ENCODE assay signal across 11 cellular contexts in genomic region chr9:75149841-75150241, GRCh38.
DNase-seq lines count a peak whose midpoint lies in the region; ATAC-seq and TF ChIP-seq lines count a peak whose summit lies in the region.
"Had no signal": no experiment of that assay in that cellular context is flagged by ENCODE, and none has a peak within 500 bp of the region (broad histone marks: within the 10 kb centered on the region; RNA-seq: fewer than 3 reads in every experiment).

No MANE protein-coding gene starts in this region.

- H3K27ac Mint-ChIP-seq in CD14-positive monocyte: peak overlapping the region; percentile 51 to 93 (median 86)
- H3K27ac Mint-ChIP-seq in activated T-helper 17 cell treated with anti-CD3 and anti-CD28 coated beads, Interleukin-2, amount 50 U/mL, for 72 hours: peak overlapping the region; percentile 89
- H3K27ac Mint-ChIP-seq in memory B cell: peak overlapping the region; percentile 74

- peaks cover 0 to 3% (median 1%) of the 10 kb centered on the region in 7 donors for H3K9me3 Mint-ChIP-seq in CD14-positive monocyte
- H3K9me3 Mint-ChIP-seq in activated T-helper 17 cell treated with anti-CD3 and anti-CD28 coated beads, Interleukin-2, amount 50 U/mL, for 72 hours: peaks cover 5% of the 10 kb centered on the region
- H3K9me3 Mint-ChIP-seq in memory B cell: peaks cover 2% of the 10 kb centered on the region

- H4K20me1 ChIP-seq in mammary epithelial cell (ENCODE audit: insufficient read depth, low read length): no peaks in the 10 kb centered on the region

- H3K27me3 Mint-ChIP-seq in CD14-positive monocyte (ENCODE audit: low read depth in 3 of 3) (peaks cover 0 to 4% (median 0%) of the 10 kb centered on the region in 3 donors), memory B cell (no peaks in the 10 kb centered on the region)
- H3K27me3 Mint-ChIP-seq in activated T-helper 17 cell treated with anti-CD3 and anti-CD28 coated beads, Interleukin-2, amount 50 U/mL, for 72 hours: no peaks in the 10 kb centered on the region

- H3K4me1 Mint-ChIP-seq in CD14-positive monocyte (peaks cover 54% of the 10 kb centered on the region), memory B cell (peaks cover 10% of the 10 kb centered on the region)
- peaks cover 57% of the 10 kb centered on the region for H3K4me1 Mint-ChIP-seq in activated T-helper 17 cell treated with anti-CD3 and anti-CD28 coated beads, Interleukin-2, amount 50 U/mL, for 72 hours

- no peaks in the 10 kb centered on the region for H3K9me3 ChIP-seq in mammary epithelial cell (replicated peaks; ENCODE audit: insufficient read depth, low read length)

- H3K36me3 ChIP-seq in mammary epithelial cell (ENCODE audit: insufficient read depth, low read length): peaks cover 1% of the 10 kb centered on the region

- in situ Hi-C loops in KBM-7 (cut with MboI; ENCODE audit: low pct_unique_long_range_greater_than_20kb, low sequenced_read_pairs): no loop called here
- in situ Hi-C loops in mammary epithelial cell (cut with MboI; ENCODE audit: low sequenced_read_pairs in 2 of 2): no loop called here

- no peak overlapping the region for H3K9ac ChIP-seq in mammary epithelial cell (ENCODE audit: insufficient read depth, low read length)

- no peak overlapping the region for H3K27ac ChIP-seq in mammary epithelial cell (ENCODE audit: insufficient read depth, low read depth, low read length)

- peak overlapping the region; percentile 8 to 58 for H3K4me3 Mint-ChIP-seq in CD14-positive monocyte
- H3K4me3 Mint-ChIP-seq in activated T-helper 17 cell treated with anti-CD3 and anti-CD28 coated beads, Interleukin-2, amount 50 U/mL, for 72 hours: peak overlapping the region; percentile 65
- no peak overlapping the region for H3K4me3 Mint-ChIP-seq in memory B cell

- no peaks in the 10 kb centered on the region for H3K4me1 ChIP-seq in mammary epithelial cell (ENCODE audit: insufficient read depth, low read length)

- dilution Hi-C loops in mammary epithelial cell (cut with HindIII; ENCODE audit: low sequenced_read_pairs): no loop called here

- no peak overlapping the region for H3K4me3 ChIP-seq in mammary epithelial cell (replicated peaks in 1 of 3; ENCODE audit: insufficient read depth in 1 of 3, low read depth in 2 of 3, low read length in 3 of 3)

- TF ChIP-seq CTCF in CD14-positive monocyte (IDR thresholded peaks at IDR 0.05) (no peak), mammary epithelial cell (conservative IDR thresholded peaks at IDR 0.05 in 1 of 2, IDR thresholded peaks at IDR 0.05 in 1 of 2; ENCODE audit: extremely low read depth in 1 of 2, insufficient read depth in 1 of 2, low read depth in 1 of 2, low read length in 2 of 2) (no peak)

- DNase-seq in CD14-positive monocyte (ENCODE audit: low spot score) (no peak), KBM-7 (peak; percentile 55), memory B cell (ENCODE audit: low spot score in 2 of 2) (no peak), D341Med (ENCODE audit: low spot score) (no peak), NCI-H1694 treated with DMSO at 0.1 percent for 48 hours (lab: John Stamatoyannopoulos, UW) (no peak), mammary epithelial cell (no peak), DMS153 (lab: John Stamatoyannopoulos, UW) (no peak)
- DNase-seq: COR-L47, foreskin melanocyte, NCI-H2227 treated with DMSO at 0.1 percent for 48 hours had no signal

- no TSS peak for BruUV-seq in mammary epithelial cell (replicated peaks; lab: Mats Ljungman, UMichigan)

- no peak overlapping the region for H2AFZ ChIP-seq in mammary epithelial cell (ENCODE audit: low read depth, low read length)

- 82% methylated on average over 6 of the region's 6 CpGs for WGBS in mammary epithelial cell (ENCODE audit: low coverage, missing lambda C conversion rate)

- H3K27me3 ChIP-seq in mammary epithelial cell (ENCODE audit: insufficient read depth, low read length): no peaks in the 10 kb centered on the region

- H3K79me2 ChIP-seq in mammary epithelial cell (ENCODE audit: insufficient read depth, low read length): no peaks in the 10 kb centered on the region

- H3K36me3 Mint-ChIP-seq in CD14-positive monocyte (peaks cover 28 to 49% of the 10 kb centered on the region in 2 donors), memory B cell (peaks cover 17% of the 10 kb centered on the region)
- H3K36me3 Mint-ChIP-seq in activated T-helper 17 cell treated with anti-CD3 and anti-CD28 coated beads, Interleukin-2, amount 50 U/mL, for 72 hours (ENCODE audit: low read depth): peaks cover 75% of the 10 kb centered on the region

- no peak overlapping the region for H3K4me2 ChIP-seq in mammary epithelial cell (ENCODE audit: insufficient read depth, low read depth, low read length)

- intact Hi-C loops in CD14-positive monocyte (cut with micrococcal nuclease): loop anchor here in 1 of 2 donors (5.0 to 10.0 kb wide), 2 partner anchors 43 to 65 kb away; partner anchors contain the start of genes NMRK1 and OSTF1
- intact Hi-C loops in mammary epithelial cell (cut with micrococcal nuclease): no loop called here

- ATAC-seq in activated T-helper 17 cell treated with anti-CD3 and anti-CD28 coated beads, Interleukin-2, amount 50 U/mL, for 72 hours (replicated peaks): no peak
- no peak for ATAC-seq in memory B cell (ENCODE audit: low read depth)

- CTCF ChIA-PET in mammary epithelial cell (lab: Charles Lee; ENCODE audit: low non-redundant PET): no interaction called here
